15 cellular contexts compared by ENCODE assay signal in the genomic region with DNA sequence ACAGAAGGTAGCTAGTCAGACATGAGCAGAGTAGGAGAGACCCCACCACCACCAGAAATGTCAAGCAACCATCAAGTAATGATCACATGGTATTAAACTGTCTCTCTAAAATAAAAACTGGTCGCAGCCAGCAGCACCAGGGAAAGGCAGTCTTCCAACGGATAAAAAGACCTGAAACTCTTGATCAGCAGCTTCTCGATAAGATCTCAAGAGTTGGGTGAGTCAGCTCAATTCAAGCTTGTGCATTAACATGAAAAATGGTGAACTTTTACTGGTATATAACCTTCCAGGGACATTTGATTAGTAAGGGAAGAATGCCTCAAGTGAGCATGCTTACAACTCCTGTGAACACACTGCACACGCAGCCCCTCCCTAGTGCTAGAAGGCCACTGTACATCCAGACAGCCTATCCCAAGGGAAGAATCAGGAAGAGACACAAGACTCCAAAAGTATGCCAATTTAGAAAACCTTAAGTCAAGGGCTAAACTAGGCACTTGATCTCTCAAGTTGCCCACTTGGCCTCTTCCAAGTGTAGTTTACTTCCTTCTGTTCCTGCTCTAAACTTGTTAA.
DNase-seq lines count a peak whose midpoint lies in the region; ATAC-seq and TF ChIP-seq lines count a peak whose summit lies in the region.
"Had no signal": no experiment of that assay in that cellular context is flagged by ENCODE, and none has a peak within 500 bp of the region (broad histone marks: within the 10 kb centered on the region; RNA-seq: fewer than 3 reads in every experiment).

No MANE protein-coding gene starts in this region.

- no peaks in the 10 kb centered on the region for H3K36me3 Mint-ChIP-seq in MCF 10A (ENCODE audit: insufficient read depth, unreplicated experiment)
- no peaks in the 10 kb centered on the region for H3K36me3 Mint-ChIP-seq in CD4-positive, alpha-beta T cell (ENCODE audit: low read depth)
- H3K36me3 Mint-ChIP-seq: CD8-positive, alpha-beta T cell; IgD-negative memory B cell had no signal

- no peaks in the 10 kb centered on the region for H3K27me3 Mint-ChIP-seq in MCF 10A (ENCODE audit: insufficient read depth, unreplicated experiment)
- H3K27me3 Mint-ChIP-seq in CD4-positive, alpha-beta T cell = no peaks in the 10 kb centered on the region
- H3K27me3 Mint-ChIP-seq: IgD-negative memory B cell had no signal

- POLR2A ChIA-PET in MCF 10A (lab: Yijun Ruan, JAX) = interaction anchor here (0.6 to 0.9 kb wide), 2 partner anchors 10 to 12 kb away, joined by 3 to 4 read pairs; no protein-coding TSS in a partner anchor
- POLR2A ChIA-PET in CD4-positive, alpha-beta T cell (lab: Charles Lee) = no interaction called here

- no TSS peak for BruUV-seq in mammary epithelial cell (replicated peaks; lab: Mats Ljungman, UMichigan)
- no TSS peak for BruUV-seq in MCF 10A (replicated peaks; lab: Mats Ljungman, UMichigan)

- H4K20me1 ChIP-seq in mammary epithelial cell (ENCODE audit: insufficient read depth, low read length) = no peaks in the 10 kb centered on the region
- H4K20me1 ChIP-seq: BLaER1 treated with 17β-estradiol and CSF1 and Interleukin-3, amounts not matched to agents 10 nM and 100 nM had no signal

- dilution Hi-C loops in mammary epithelial cell (cut with HindIII; ENCODE audit: low sequenced_read_pairs) = no loop called here

- H3K9ac ChIP-seq in mammary epithelial cell (ENCODE audit: insufficient read depth, low read length) = no peak overlapping the region
- H3K9ac ChIP-seq: BLaER1 treated with 17β-estradiol and CSF1 and Interleukin-3, amounts not matched to agents 10 nM and 100 nM had no signal

- peak overlapping the region; percentile 44 for H2AFZ ChIP-seq in mammary epithelial cell (ENCODE audit: low read depth, low read length)

- H3K9me3 Mint-ChIP-seq in MCF 10A (ENCODE audit: unreplicated experiment) = no peaks in the 10 kb centered on the region
- peaks cover 11% of the 10 kb centered on the region for H3K9me3 Mint-ChIP-seq in CD4-positive, alpha-beta T cell
- H3K9me3 Mint-ChIP-seq: CD8-positive, alpha-beta T cell had no signal

- no peak for TF ChIP-seq CTCF in mammary epithelial cell (conservative IDR thresholded peaks at IDR 0.05 in 1 of 2, IDR thresholded peaks at IDR 0.05 in 1 of 2; ENCODE audit: extremely low read depth in 1 of 2, insufficient read depth in 1 of 2, low read depth in 1 of 2, low read length in 2 of 2)
- TF ChIP-seq CTCF in MCF 10A (IDR thresholded peaks at IDR 0.05; ENCODE audit: unreplicated experiment) = no peak
- TF ChIP-seq CTCF in VCaP (conservative IDR thresholded peaks at IDR 0.05) = no peak
- no peak for TF ChIP-seq CTCF in lung (IDR thresholded peaks at IDR 0.05; ENCODE audit: control extremely low read depth, extremely low read depth)
- TF ChIP-seq CTCF in CD4-positive, alpha-beta T cell (IDR thresholded peaks at IDR 0.05) = no peak
- no peak for TF ChIP-seq CTCF in WERI-Rb-1 (IDR thresholded peaks at IDR 0.05; ENCODE audit: low read depth, low read length)

- no peak overlapping the region for H3K4me3 Mint-ChIP-seq in MCF 10A (ENCODE audit: unreplicated experiment)
- H3K4me3 Mint-ChIP-seq in CD4-positive, alpha-beta T cell = no peak overlapping the region
- H3K4me3 Mint-ChIP-seq: CD8-positive, alpha-beta T cell; H9; IgD-negative memory B cell had no signal

- H3K27me3 ChIP-seq in mammary epithelial cell (ENCODE audit: insufficient read depth, low read length) (no peaks in the 10 kb centered on the region), lung (ENCODE audit: control insufficient read depth, insufficient read depth) (no peaks in the 10 kb centered on the region), WERI-Rb-1 (ENCODE audit: insufficient read depth, low read depth, severe bottlenecking) (no peaks in the 10 kb centered on the region)
- no peaks in the 10 kb centered on the region for H3K27me3 ChIP-seq in CD4-positive, alpha-beta T cell (ENCODE audit: control insufficient read depth, insufficient read depth, low read length)
- H3K27me3 ChIP-seq: BLaER1 treated with 17β-estradiol and CSF1 and Interleukin-3, amounts not matched to agents 10 nM and 100 nM had no signal

- CTCF ChIA-PET in mammary epithelial cell (lab: Charles Lee; ENCODE audit: low non-redundant PET) (no interaction called here), MCF 10A (lab: Yijun Ruan, JAX) (interaction anchor here (1.3 kb wide), 1 partner anchor 11 kb away, joined by 3 read pairs; no protein-coding TSS in a partner anchor)
- CTCF ChIA-PET in CD4-positive, alpha-beta T cell (lab: Charles Lee) = no interaction called here

- peaks cover 2% of the 10 kb centered on the region for H3K9me3 ChIP-seq in mammary epithelial cell (replicated peaks; ENCODE audit: insufficient read depth, low read length)
- H3K9me3 ChIP-seq in lung (ENCODE audit: control insufficient read depth in 2 of 2, insufficient read depth in 1 of 2, low read length in 1 of 2) = no peaks in the 10 kb centered on the region
- H3K9me3 ChIP-seq in CD4-positive, alpha-beta T cell (ENCODE audit: control insufficient read depth, low read length) = no peaks in the 10 kb centered on the region
- H3K9me3 ChIP-seq in WERI-Rb-1 (ENCODE audit: severe bottlenecking) = no peaks in the 10 kb centered on the region
- H3K9me3 ChIP-seq: BLaER1 treated with 17β-estradiol and CSF1 and Interleukin-3, amounts not matched to agents 10 nM and 100 nM; Caco-2 had no signal

- H3K4me3 ChIP-seq in mammary epithelial cell (replicated peaks in 1 of 3; ENCODE audit: insufficient read depth in 1 of 3, low read depth in 2 of 3, low read length in 3 of 3) (no peak overlapping the region), lung (no peak overlapping the region), WERI-Rb-1 (ENCODE audit: low read depth, low read length) (no peak overlapping the region)
- H3K4me3 ChIP-seq: BLaER1 treated with 17β-estradiol and CSF1 and Interleukin-3, amounts not matched to agents 10 nM and 100 nM had no signal

- in situ Hi-C loops in mammary epithelial cell (cut with MboI; ENCODE audit: low sequenced_read_pairs in 2 of 2) = no loop called here

- no peak overlapping the region for H3K27ac ChIP-seq in mammary epithelial cell (ENCODE audit: insufficient read depth, low read depth, low read length)
- H3K27ac ChIP-seq in VCaP = peak overlapping the region; percentile 3; the same call in 1 of the 2 replicates
- H3K27ac ChIP-seq in lung (ENCODE audit: low read depth in 1 of 2, low read length in 1 of 2) = no peak overlapping the region
- no peak overlapping the region for H3K27ac ChIP-seq in CD4-positive, alpha-beta T cell (ENCODE audit: low read depth, low read length)
- no peak overlapping the region for H3K27ac ChIP-seq in WERI-Rb-1
- H3K27ac ChIP-seq: BLaER1 treated with 17β-estradiol and CSF1 and Interleukin-3, amounts not matched to agents 10 nM and 100 nM had no signal

- peak; percentile 78 for ATAC-seq in lung (ENCODE audit: insufficient read depth, low FRiP score)
- ATAC-seq in CD4-positive, alpha-beta T cell (ENCODE audit: poor library complexity) = no peak
- no peak for ATAC-seq in GM18502 (IDR thresholded peaks at IDR 0.05; ENCODE audit: poor library complexity, unreplicated experiment)
- ATAC-seq: CD8-positive, alpha-beta T cell had no signal

- H3K4me1 ChIP-seq in mammary epithelial cell (ENCODE audit: insufficient read depth, low read length) (peaks cover 3% of the 10 kb centered on the region), lung (ENCODE audit: control insufficient read depth in 2 of 2, insufficient read depth in 2 of 2, low read length in 2 of 2) (no peaks in the 10 kb centered on the region)
- H3K4me1 ChIP-seq: BLaER1 treated with 17β-estradiol and CSF1 and Interleukin-3, amounts not matched to agents 10 nM and 100 nM; Caco-2 had no signal

- WGBS in mammary epithelial cell (ENCODE audit: low coverage, missing lambda C conversion rate) = 42% methylated on average over 2 of the region's 4 CpGs
- 58 to 78% methylated on average over 4 of the region's 4 CpGs for WGBS in lung, 2 donors

- intact Hi-C loops in mammary epithelial cell (cut with micrococcal nuclease) (no loop called here), MCF 10A (cut with micrococcal nuclease) (no loop called here)
- intact Hi-C loops in CD4-positive, alpha-beta T cell (cut with DNase I, micrococcal nuclease) = no loop called here

- H3K36me3 ChIP-seq in mammary epithelial cell (ENCODE audit: insufficient read depth, low read length) (no peaks in the 10 kb centered on the region), lung (ENCODE audit: control insufficient read depth in 2 of 2, insufficient read depth in 2 of 2, low read length in 2 of 2) (no peaks in the 10 kb centered on the region), WERI-Rb-1 (no peaks in the 10 kb centered on the region)
- H3K36me3 ChIP-seq: BLaER1 treated with 17β-estradiol and CSF1 and Interleukin-3, amounts not matched to agents 10 nM and 100 nM had no signal

- no peaks in the 10 kb centered on the region for H3K79me2 ChIP-seq in mammary epithelial cell (ENCODE audit: insufficient read depth, low read length)

- no peak overlapping the region for H3K4me2 ChIP-seq in mammary epithelial cell (ENCODE audit: insufficient read depth, low read depth, low read length)
- H3K4me2 ChIP-seq: BLaER1 treated with 17β-estradiol and CSF1 and Interleukin-3, amounts not matched to agents 10 nM and 100 nM had no signal

- DNase-seq in mammary epithelial cell (peak; percentile 73), MCF 10A (ENCODE audit: unreplicated experiment) (no peak), lung (ENCODE audit: low spot score) (no peak), NCI-H748 (lab: John Stamatoyannopoulos, UW; ENCODE audit: unreplicated experiment) (no peak), WERI-Rb-1 (no peak)
- no peak for DNase-seq in CD4-positive, alpha-beta T cell
- DNase-seq: ACHN; Caco-2; CD8-positive, alpha-beta T cell; GOT3; H9 had no signal

- H3K27ac Mint-ChIP-seq in MCF 10A (ENCODE audit: low read depth, unreplicated experiment) = no peak overlapping the region
- H3K27ac Mint-ChIP-seq in CD4-positive, alpha-beta T cell = no peak overlapping the region
- H3K27ac Mint-ChIP-seq: CD8-positive, alpha-beta T cell; H9; IgD-negative memory B cell had no signal

- H3K4me1 Mint-ChIP-seq in MCF 10A (ENCODE audit: insufficient read depth, unreplicated experiment) = peaks cover 5% of the 10 kb centered on the region
- H3K4me1 Mint-ChIP-seq in CD4-positive, alpha-beta T cell (ENCODE audit: low read depth) = no peaks in the 10 kb centered on the region
- H3K4me1 Mint-ChIP-seq: H9, IgD-negative memory B cell had no signal
